ENCODE assay signal across 8 cellular contexts in genomic region chr19:46299004-46299509, GRCh38. TPM values are rescaled to one million over a fixed set of nuclear protein-coding genes. Genes with fewer than 3 reads are reported as not detected.
DNase-seq lines count a peak whose midpoint lies in the region; ATAC-seq and TF ChIP-seq lines count a peak whose summit lies in the region.

No MANE protein-coding gene starts in this region.

- TF ChIP-seq RAD21 in liver (IDR thresholded peaks at IDR 0.05) = no peak

- H3K9ac ChIP-seq in liver (ENCODE audit: low read depth in 1 of 2, low read length in 2 of 2) = no peak overlapping the region

- H3K27ac ChIP-seq in coronary artery = peak overlapping the region; percentile 97 to 98
- no peak overlapping the region for H3K27ac ChIP-seq in liver (ENCODE audit: low read depth in 1 of 2, low read length in 2 of 2)

- 8% methylated on average over 11 of the region's 11 CpGs for WGBS in liver

- H3K4me1 Mint-ChIP-seq in type B pancreatic cell (ENCODE audit: unreplicated experiment) (peaks cover 17% of the 10 kb centered on the region), immature natural killer cell (no peaks in the 10 kb centered on the region)
- H3K4me1 Mint-ChIP-seq in activated CD4-positive, alpha-beta memory T cell treated with anti-CD3 and anti-CD28 coated beads, Interleukin-2, amount 10 ng/mL, durations not matched to agents 7 days and 5 days = no peaks in the 10 kb centered on the region

- H3K36me3 ChIP-seq in liver (ENCODE audit: control insufficient read depth in 4 of 4, insufficient read depth in 3 of 4, low read depth in 1 of 4, low read length in 3 of 4) = peaks cover 0 to 1% (median 0%) of the 10 kb centered on the region in 4 donors

- H3K9me3 Mint-ChIP-seq in type B pancreatic cell (no peaks in the 10 kb centered on the region), immature natural killer cell (peaks cover 0 to 1% (median 0%) of the 10 kb centered on the region in 6 donors)
- no peaks in the 10 kb centered on the region for H3K9me3 Mint-ChIP-seq in activated CD4-positive, alpha-beta memory T cell treated with anti-CD3 and anti-CD28 coated beads, Interleukin-2, amount 10 ng/mL, durations not matched to agents 7 days and 5 days

- POLR2A ChIA-PET in activated CD4-positive, alpha-beta memory T cell treated with anti-CD3 and anti-CD28 coated beads, Interleukin-2, amount 10 ng/mL, durations not matched to agents 7 days and 5 days (lab: Charles Lee) = no interaction called here

- no peak for TF ChIP-seq CTCF in coronary artery (IDR thresholded peaks at IDR 0.05)
- no peak for TF ChIP-seq CTCF in liver (IDR thresholded peaks at IDR 0.05; ENCODE audit: low read depth, low read length, missing input control)
- no peak for TF ChIP-seq CTCF in type B pancreatic cell (conservative IDR thresholded peaks at IDR 0.05)

- no peaks in the 10 kb centered on the region for H3K9me3 ChIP-seq in liver (ENCODE audit: control insufficient read depth in 4 of 4, low read length in 3 of 4)

- peak overlapping the region; percentile 81 for H3K4me3 ChIP-seq in coronary artery
- peak overlapping the region in 1 of 3 donors; percentile 27 for H3K4me3 ChIP-seq in liver (ENCODE audit: low read depth in 1 of 3, low read length in 3 of 3)

- ATAC-seq in HG02763 (IDR thresholded peaks at IDR 0.05; ENCODE audit: unreplicated experiment) = no peak

- no peaks in the 10 kb centered on the region for H3K27me3 ChIP-seq in liver (ENCODE audit: control insufficient read depth in 4 of 4, insufficient read depth in 4 of 4, low read length in 3 of 4)

- H3K27me3 Mint-ChIP-seq in type B pancreatic cell = peaks cover 10% of the 10 kb centered on the region
- peaks cover 22% of the 10 kb centered on the region for H3K27me3 Mint-ChIP-seq in activated CD4-positive, alpha-beta memory T cell treated with anti-CD3 and anti-CD28 coated beads, Interleukin-2, amount 10 ng/mL, durations not matched to agents 7 days and 5 days
- H3K27me3 Mint-ChIP-seq in immature natural killer cell (ENCODE audit: low read depth in 3 of 3) = peaks cover 8 to 17% (median 10%) of the 10 kb centered on the region in 3 donors

- H3K4me3 Mint-ChIP-seq in type B pancreatic cell (peak overlapping the region; percentile 70), immature natural killer cell (no peak overlapping the region)
- no peak overlapping the region for H3K4me3 Mint-ChIP-seq in activated CD4-positive, alpha-beta memory T cell treated with anti-CD3 and anti-CD28 coated beads, Interleukin-2, amount 10 ng/mL, durations not matched to agents 7 days and 5 days

- H3K27ac Mint-ChIP-seq in type B pancreatic cell = peak overlapping the region; percentile 79
- no peak overlapping the region for H3K27ac Mint-ChIP-seq in activated CD4-positive, alpha-beta memory T cell treated with anti-CD3 and anti-CD28 coated beads, Interleukin-2, amount 10 ng/mL, durations not matched to agents 7 days and 5 days
- H3K27ac Mint-ChIP-seq in immature natural killer cell = no peak overlapping the region

- peaks cover 3% of the 10 kb centered on the region for H3K36me3 Mint-ChIP-seq in type B pancreatic cell
- H3K36me3 Mint-ChIP-seq in activated CD4-positive, alpha-beta memory T cell treated with anti-CD3 and anti-CD28 coated beads, Interleukin-2, amount 10 ng/mL, durations not matched to agents 7 days and 5 days (ENCODE audit: low read depth) = no peaks in the 10 kb centered on the region
- H3K36me3 Mint-ChIP-seq in immature natural killer cell = peaks cover 0 to 3% (median 0%) of the 10 kb centered on the region in 3 donors

- DNase-seq in HCEC 1CT = peak; percentile 81
- DNase-seq in NCI-H748 (lab: John Stamatoyannopoulos, UW; ENCODE audit: unreplicated experiment) = peak; percentile 97
- peak; percentile 98 for DNase-seq in coronary artery (ENCODE audit: low spot score)
- peak; percentile 87 for DNase-seq in type B pancreatic cell (ENCODE audit: extremely low spot score, unreplicated experiment)
- no peak for DNase-seq in activated CD4-positive, alpha-beta memory T cell treated with anti-CD3 and anti-CD28 coated beads, Interleukin-2, amount 10 ng/mL, durations not matched to agents 7 days and 5 days
- no peak for DNase-seq in immature natural killer cell

- H3K4me1 ChIP-seq in liver (ENCODE audit: control insufficient read depth in 4 of 4, insufficient read depth in 4 of 4, low read length in 3 of 4) = peaks cover 0 to 33% (median 14%) of the 10 kb centered on the region in 4 donors

- CTCF ChIA-PET in activated CD4-positive, alpha-beta memory T cell treated with anti-CD3 and anti-CD28 coated beads, Interleukin-2, amount 10 ng/mL, durations not matched to agents 7 days and 5 days (lab: Charles Lee) = no interaction called here

TF ChIP-seq in liver, 16 proteins besides CTCF, POLR2A, EP300 and RAD21:
- TF ChIP-seq JUND (IDR thresholded peaks at IDR 0.05) = no peak
- TF ChIP-seq NR2F2 (IDR thresholded peaks at IDR 0.05) = peak; percentile 53
- no peak for TF ChIP-seq FOXA1 (IDR thresholded peaks at IDR 0.05)
- TF ChIP-seq HNF4A (conservative IDR thresholded peaks at IDR 0.05) = no peak
- peak; percentile 75 for TF ChIP-seq SP1 (IDR thresholded peaks at IDR 0.05)
- TF ChIP-seq GABPA (IDR thresholded peaks at IDR 0.05 in 1 of 2, conservative IDR thresholded peaks at IDR 0.05 in 1 of 2) = no peak
- no peak for TF ChIP-seq YY1 (IDR thresholded peaks at IDR 0.05)
- TF ChIP-seq REST (IDR thresholded peaks at IDR 0.05) = no peak
- no peak for TF ChIP-seq HNF4G (IDR thresholded peaks at IDR 0.05)
- no peak for TF ChIP-seq FOXA2 (IDR thresholded peaks at IDR 0.05)
- TF ChIP-seq EGR1 (IDR thresholded peaks at IDR 0.05; ENCODE audit: low read depth in 2 of 2) = no peak
- peak in 1 of 2 donors; percentile 40 for TF ChIP-seq RXRA (IDR thresholded peaks at IDR 0.05)
- no peak for TF ChIP-seq ZBTB33 (IDR thresholded peaks at IDR 0.05)
- TF ChIP-seq MAX (IDR thresholded peaks at IDR 0.05) = peak; percentile 4
- TF ChIP-seq, protein P1, sequence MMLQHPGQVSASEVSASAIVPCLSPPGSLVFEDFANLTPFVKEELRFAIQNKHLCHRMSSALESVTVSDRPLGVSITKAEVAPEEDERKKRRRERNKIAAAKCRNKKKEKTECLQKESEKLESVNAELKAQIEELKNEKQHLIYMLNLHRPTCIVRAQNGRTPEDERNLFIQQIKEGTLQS (IDR thresholded peaks at IDR 0.05) = no peak
- TF ChIP-seq TAF1 (conservative IDR thresholded peaks at IDR 0.05) = no peak

RNA-seq across cellular contexts. Expression of gene HIF3A, which starts 2.2 kb away (rescaled TPM):
- total RNA-seq in liver = 10 to 100 TPM in 1 of 2 donors, 1 to 10 TPM in 1; 5.7 to 20.5 TPM
- polyA plus RNA-seq in liver = 1 to 10 TPM; 2.2 to 7.9 TPM
- 46.1 and 62.4 TPM in 2 replicates for total RNA-seq in type B pancreatic cell (ENCODE audit: low replicate concordance)
- not detected for total RNA-seq in activated CD4-positive, alpha-beta memory T cell treated with anti-CD3 and anti-CD28 coated beads, Interleukin-2, amount 10 ng/mL, durations not matched to agents 7 days and 5 days
- not detected for polyA plus RNA-seq in immature natural killer cell

RNA-seq across cellular contexts. Expression of gene PPP5C, which starts 47.8 kb away (rescaled TPM):
- total RNA-seq in liver = 10 to 100 TPM; 28.1 to 50.5 TPM
- polyA plus RNA-seq in liver = 10 to 100 TPM; 19.0 to 28.6 TPM
- total RNA-seq in type B pancreatic cell (ENCODE audit: low replicate concordance) = 68.3 and 99.5 TPM in 2 replicates
- 10 to 100 TPM; 84.6 to 85.1 TPM for total RNA-seq in activated CD4-positive, alpha-beta memory T cell treated with anti-CD3 and anti-CD28 coated beads, Interleukin-2, amount 10 ng/mL, durations not matched to agents 7 days and 5 days
- polyA plus RNA-seq in immature natural killer cell = 10 to 100 TPM; 25.0 to 80.9 (median 63.8) TPM

Comparison
In these comparisons a context has a peak if more than half of its experiments do, and no peak if none do; other contexts are left out.
1. DNase-seq: peak in HCEC 1CT (single experiment), NCI-H748 (single experiment), coronary artery (single experiment) and type B pancreatic cell (single experiment); none in activated CD4-positive, alpha-beta memory T cell treated with anti-CD3 and anti-CD28 coated beads, Interleukin-2, amount 10 ng/mL, durations not matched to agents 7 days and 5 days (single experiment) and immature natural killer cell (0 of 3).
2. H3K27ac ChIP-seq: peak in coronary artery (2 of 2); none in liver (0 of 2).
3. RNA of gene HIF3A, which starts 2.2 kb away (total RNA-seq): 46.1 to 62.4 TPM in type B pancreatic cell and 5.7 to 20.5 TPM in liver; not detected in activated CD4-positive, alpha-beta memory T cell treated with anti-CD3 and anti-CD28 coated beads, Interleukin-2, amount 10 ng/mL, durations not matched to agents 7 days and 5 days; every median in the first group is over 4 times any median in the second.